19 cellular contexts compared by ENCODE assay signal in genomic region chr9:33697171-33697570, GRCh38.
DNase-seq lines count a peak whose midpoint lies in the region; ATAC-seq and TF ChIP-seq lines count a peak whose summit lies in the region.
"Had no signal": no experiment of that assay in that cellular context is flagged by ENCODE, and none has a peak within 500 bp of the region (broad histone marks: within the 10 kb centered on the region; RNA-seq: fewer than 3 reads in every experiment).

No MANE protein-coding gene starts in this region.

- ATAC-seq in upper lobe of left lung (ENCODE audit: low FRiP score in 2 of 2) (no peak), HG02852 (IDR thresholded peaks at IDR 0.05; ENCODE audit: unreplicated experiment) (no peak)
- ATAC-seq: CD8-positive, alpha-beta T cell; GM12878 had no signal

- no peak for TF ChIP-seq POLR2A in upper lobe of left lung (IDR thresholded peaks at IDR 0.05)

- H3K27me3 ChIP-seq in HAP-1 (ENCODE audit: low read depth) (no peaks in the 10 kb centered on the region), upper lobe of left lung (no peaks in the 10 kb centered on the region)
- H3K27me3 ChIP-seq: BLaER1 had no signal

- in situ Hi-C loops in HAP-1 (cut with MboI; ENCODE audit: low sequenced_read_pairs), result no loop called here

- TF ChIP-seq CTCF in epithelial cell of esophagus (IDR thresholded peaks at IDR 0.05; ENCODE audit: insufficient read depth, low read depth, low read length, missing control alignments) (no peak), retinal pigment epithelial cell (conservative IDR thresholded peaks at IDR 0.05; ENCODE audit: low read depth, low read length) (no peak), upper lobe of left lung (IDR thresholded peaks at IDR 0.05) (no peak)

- H3K4me1 ChIP-seq in HAP-1 (peaks cover 19% of the 10 kb centered on the region), upper lobe of left lung (no peaks in the 10 kb centered on the region)
- H3K4me1 ChIP-seq: BLaER1, Caco-2 had no signal

- DNase-seq in NCI-H82 (lab: John Stamatoyannopoulos, UW) (peak; percentile 44), NCI-H82 treated with DMSO at 0.1 percent for 48 hours (lab: John Stamatoyannopoulos, UW; ENCODE audit: unreplicated experiment) (no peak), HAP-1 (ENCODE audit: low spot score in 2 of 2) (peak; percentile 23 to 72), epithelial cell of esophagus (ENCODE audit: low read depth) (peak; percentile 68), retinal pigment epithelial cell (ENCODE audit: low read depth) (peak; percentile 76), upper lobe of left lung (no peak), NCI-H1436 (lab: John Stamatoyannopoulos, UW) (no peak)
- DNase-seq: Caco-2; CD4-positive, CD25-positive, alpha-beta regulatory T cell; CD8-positive, alpha-beta T cell; DMS153; DMS79 treated with DMSO at 0.1 percent for 48 hours; GDM1; GOT3; HCEC 1CT had no signal

- H3K4me3 ChIP-seq in HAP-1 (no peak overlapping the region), epithelial cell of esophagus (ENCODE audit: low read length) (no peak overlapping the region), retinal pigment epithelial cell (ENCODE audit: low read length) (no peak overlapping the region), upper lobe of left lung (no peak overlapping the region)
- H3K4me3 ChIP-seq: BLaER1, GM12878 had no signal

- no peak overlapping the region for H3K27ac ChIP-seq in upper lobe of left lung
- H3K27ac ChIP-seq: BLaER1, C4-2B had no signal

- no peak for TF ChIP-seq EP300 in upper lobe of left lung (IDR thresholded peaks at IDR 0.05)

- H3K36me3 ChIP-seq in HAP-1 (replicated peaks), result no peaks in the 10 kb centered on the region
- H3K36me3 ChIP-seq in upper lobe of left lung, result no peaks in the 10 kb centered on the region
- H3K36me3 ChIP-seq: BLaER1 had no signal

- H3K9me3 ChIP-seq in HAP-1, result no peaks in the 10 kb centered on the region
- no peaks in the 10 kb centered on the region for H3K9me3 ChIP-seq in upper lobe of left lung
- H3K9me3 ChIP-seq: BLaER1, Caco-2 had no signal

Comparison
In these comparisons a context has a peak if more than half of its experiments do, and no peak if none do; other contexts are left out.
1. DNase-seq: peak in NCI-H82 (single experiment), HAP-1 (2 of 2), epithelial cell of esophagus (single experiment) and retinal pigment epithelial cell (single experiment); none in NCI-H82 treated with DMSO at 0.1 percent for 48 hours (single experiment), upper lobe of left lung (0 of 2) and NCI-H1436 (single experiment).